In the genomic region with DNA sequence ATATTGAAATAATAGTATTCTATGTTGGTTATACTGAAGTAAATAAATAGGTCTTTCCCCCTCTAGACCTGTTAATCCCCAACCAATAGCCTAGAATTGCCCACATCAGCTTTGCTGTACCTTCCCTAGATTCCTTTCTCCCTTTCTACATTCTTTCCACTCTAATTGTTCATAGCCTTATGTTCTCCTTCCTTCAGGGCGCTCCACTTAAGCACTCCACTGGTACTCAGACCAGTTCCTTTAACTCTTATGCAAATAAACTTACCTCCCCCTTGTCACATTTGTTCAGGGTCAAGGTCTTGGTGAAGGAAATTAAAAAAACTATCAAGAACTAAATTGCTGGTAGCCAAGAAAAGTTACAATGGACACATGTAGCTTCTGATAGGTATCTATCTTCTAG, we compare ENCODE assay signal across 8 cellular contexts.
"Had no signal": no experiment of that assay in that cellular context is flagged by ENCODE, and none has a peak within 500 bp of the region (broad histone marks: within the 10 kb centered on the region; RNA-seq: fewer than 3 reads in every experiment).

No MANE protein-coding gene starts in this region.

- DNase-seq: GDM1, GF-D8 had no signal

- H3K4me3 ChIP-seq: GM12878 had no signal

- ATAC-seq: GM12878 had no signal

- FAIRE-seq: G401.6, GM12878, GM12891, GM12892, GM18507, GM19239 had no signal
